Comparison of ENCODE assay signal across 1 cellular context in the genomic region with DNA sequence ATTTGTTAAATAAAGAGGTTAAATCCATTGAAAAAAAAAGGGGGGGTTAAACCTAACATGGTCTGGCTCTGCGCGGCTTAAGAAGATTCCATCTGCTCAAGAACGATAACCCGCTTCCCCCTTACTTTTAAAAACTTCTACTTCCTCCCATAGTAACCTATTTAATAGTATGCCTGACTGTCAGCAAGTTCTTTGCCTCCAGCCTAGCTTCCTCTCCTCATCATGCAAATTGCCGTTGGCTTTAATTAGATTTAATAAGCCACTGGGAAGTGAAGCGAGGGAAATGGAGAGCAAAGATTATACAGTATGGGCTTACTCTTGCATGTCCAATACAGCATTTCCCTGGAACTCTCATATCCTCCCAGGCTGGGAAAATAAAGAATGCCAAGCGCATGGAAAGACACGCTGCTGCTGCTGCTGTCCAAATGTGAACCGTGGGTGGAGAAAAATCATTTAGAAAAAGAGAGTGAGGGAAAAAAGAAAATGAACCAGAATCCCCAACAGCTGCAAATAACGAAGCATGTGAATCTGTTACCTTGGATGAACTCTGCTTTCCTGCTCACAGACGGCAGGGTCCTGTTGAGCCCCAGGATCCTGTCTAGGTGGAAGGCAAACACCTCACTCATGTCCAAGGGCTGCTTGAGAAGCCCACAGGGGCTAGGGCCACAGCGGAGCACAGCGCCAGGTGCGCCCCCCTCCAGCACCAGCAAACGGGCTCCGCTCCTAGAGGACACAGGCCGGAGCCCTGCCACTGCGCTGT.
TF ChIP-seq lines count a peak whose summit lies in the region.

No MANE protein-coding gene starts in this region.

TF ChIP-seq in K562, 482 proteins besides CTCF, POLR2A, EP300 and RAD21:
- TF ChIP-seq SMARCB1 (IDR thresholded peaks at IDR 0.05; ENCODE audit: insufficient read length, low read depth) (no peak), ZNF316 (IDR thresholded peaks at IDR 0.05) (no peak), ZNF224 (CRISPR knock-in tag; IDR thresholded peaks at IDR 0.05) (no peak), PRDM10 (IDR thresholded peaks at IDR 0.05; ENCODE audit: partially characterized antibody) (peak; percentile 13), BCL6 (CRISPR knock-in tag; IDR thresholded peaks at IDR 0.05) (no peak)
